In genomic region chrX:133892337-133892736, GRCh38 we compare ENCODE assay signal across 15 cellular contexts.
"Had no signal": no experiment of that assay in that cellular context is flagged by ENCODE, and none has a peak within 500 bp of the region (broad histone marks: within the 10 kb centered on the region; RNA-seq: fewer than 3 reads in every experiment).

No MANE protein-coding gene starts in this region.

- H3K36me3 Mint-ChIP-seq: natural killer cell had no signal

- H3K9me3 Mint-ChIP-seq: activated CD4-positive, alpha-beta T cell treated with anti-CD3 and anti-CD28 coated beads, Interleukin-2, amount 10 ng/mL, durations not matched to agents 7 days and 5 days; activated naive CD4-positive, alpha-beta T cell treated with anti-CD3 and anti-CD28 coated beads for 36 hours; activated T-helper 17 cell treated with anti-CD3 and anti-CD28 coated beads, Interleukin-2, amount 50 U/mL, for 72 hours; natural killer cell; type B pancreatic cell had no signal

- DNase-seq: activated CD4-positive, alpha-beta T cell treated with anti-CD3 and anti-CD28 coated beads, Interleukin-2, amount 10 ng/mL, durations not matched to agents 7 days and 5 days; activated CD4-positive, CD25-positive, alpha-beta regulatory T cell; activated naive CD4-positive, alpha-beta T cell treated with anti-CD3 and anti-CD28 coated beads for 36 hours; activated T-cell treated with anti-CD3 and anti-CD28 coated beads for 4 hours; effector memory CD4-positive, alpha-beta T cell; erythroblast; left cardiac atrium; natural killer cell; stimulated activated CD4-positive, alpha-beta T cell treated with anti-CD3 and anti-CD28 coated beads, Interleukin-12 subunit alpha, Interleukin-12 subunit beta, amount 100 ng/mL, for 4 hours; stimulated activated naive CD4-positive, alpha-beta T cell; substantia nigra; T-helper 2 cell had no signal

- H3K4me3 ChIP-seq: coronary artery had no signal

- H3K27ac ChIP-seq: coronary artery had no signal

- H3K4me3 Mint-ChIP-seq: activated CD4-positive, alpha-beta T cell treated with anti-CD3 and anti-CD28 coated beads, Interleukin-2, amount 10 ng/mL, durations not matched to agents 7 days and 5 days; activated naive CD4-positive, alpha-beta T cell treated with anti-CD3 and anti-CD28 coated beads for 36 hours; activated T-helper 17 cell treated with anti-CD3 and anti-CD28 coated beads, Interleukin-2, amount 50 U/mL, for 72 hours; natural killer cell; type B pancreatic cell had no signal

- H3K27ac Mint-ChIP-seq: activated CD4-positive, alpha-beta T cell treated with anti-CD3 and anti-CD28 coated beads, Interleukin-2, amount 10 ng/mL, durations not matched to agents 7 days and 5 days; activated naive CD4-positive, alpha-beta T cell treated with anti-CD3 and anti-CD28 coated beads for 36 hours; activated T-helper 17 cell treated with anti-CD3 and anti-CD28 coated beads, Interleukin-2, amount 50 U/mL, for 72 hours; natural killer cell; type B pancreatic cell had no signal

- H3K27me3 Mint-ChIP-seq: activated CD4-positive, alpha-beta T cell treated with anti-CD3 and anti-CD28 coated beads, Interleukin-2, amount 10 ng/mL, durations not matched to agents 7 days and 5 days; activated T-helper 17 cell treated with anti-CD3 and anti-CD28 coated beads, Interleukin-2, amount 50 U/mL, for 72 hours; type B pancreatic cell had no signal

- H3K4me1 Mint-ChIP-seq: activated CD4-positive, alpha-beta T cell treated with anti-CD3 and anti-CD28 coated beads, Interleukin-2, amount 10 ng/mL, durations not matched to agents 7 days and 5 days; activated T-helper 17 cell treated with anti-CD3 and anti-CD28 coated beads, Interleukin-2, amount 50 U/mL, for 72 hours; natural killer cell had no signal
